ENCODE assay signal across 23 cellular contexts in the genomic region with DNA sequence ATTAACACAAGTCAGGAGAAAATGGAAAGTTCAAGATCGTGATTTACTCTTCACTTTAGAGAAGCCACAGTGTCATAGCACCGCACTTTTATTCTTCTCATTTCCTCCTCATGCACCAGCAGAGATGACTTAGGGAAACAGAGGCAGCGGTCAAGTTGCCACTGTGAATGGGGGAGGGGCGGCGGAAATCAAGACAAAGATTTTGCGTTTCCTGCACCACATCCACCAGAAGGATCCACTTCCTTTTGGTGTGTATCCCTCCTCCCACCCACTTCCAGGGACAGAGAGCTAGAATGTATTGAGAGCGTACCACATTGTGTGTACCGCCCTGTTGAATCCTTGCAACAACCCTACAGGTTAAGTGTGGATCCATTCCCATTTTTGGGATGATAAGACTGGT. TPM values are rescaled to one million over a fixed set of nuclear protein-coding genes. Genes with fewer than 3 reads are reported as not detected.
A peak's percentile ranks its signal among the peaks of the same experiment; 100 is the strongest.
DNase-seq lines count a peak whose midpoint lies in the region; ATAC-seq and TF ChIP-seq lines count a peak whose summit lies in the region.
"Had no signal": no experiment of that assay in that cellular context is flagged by ENCODE, and none has a peak within 500 bp of the region (broad histone marks: within the 10 kb centered on the region; RNA-seq: fewer than 3 reads in every experiment).

No MANE protein-coding gene starts in this region.

- DNase-seq in T-helper 17 cell (no peak), sciatic nerve (ENCODE audit: low spot score) (peak; percentile 50), HCEC 1CT (no peak), NCI-H2081 (lab: John Stamatoyannopoulos, UW) (no peak), mesenchymal stem cell (no peak)
- DNase-seq: BE2C; CD8-positive, alpha-beta memory T cell; DMS 273 treated with DMSO at 0.1 percent for 48 hours; DMS79 treated with DMSO at 0.1 percent for 48 hours; GF-D8; GOT3; Kasumi-1; NCI-H1092 treated with DMSO at 0.1 percent for 48 hours; NCI-H1436; NCI-H187; NCI-H2107; NCI-H524; NCI-H748 treated with DMSO at 0.1 percent for 48 hours; SK-N-SH had no signal

- no peak overlapping the region for H4K91ac ChIP-seq in mesenchymal stem cell (ENCODE audit: low read length)

- no peak overlapping the region for H2BK12ac ChIP-seq in mesenchymal stem cell (ENCODE audit: low read length in 2 of 2)

- H3K79me1 ChIP-seq in mesenchymal stem cell (replicated peaks; ENCODE audit: low read length, poor library complexity, severe bottlenecking): no peaks in the 10 kb centered on the region

- H3K4me3 Mint-ChIP-seq in T-helper 17 cell (no peak overlapping the region), brain (no peak overlapping the region)
- H3K4me3 Mint-ChIP-seq: CD14-positive monocyte had no signal

- H3K4ac ChIP-seq in mesenchymal stem cell (ENCODE audit: low read depth in 1 of 2, low read length in 2 of 2): no peak overlapping the region

- H2AFZ ChIP-seq in mesenchymal stem cell (ENCODE audit: low read depth, low read length): no peak overlapping the region

- peak overlapping the region; percentile 97 for H3K27ac Mint-ChIP-seq in T-helper 17 cell
- peak overlapping the region in 3 of 5 experiments; percentile 34 to 60 (median 54) for H3K27ac Mint-ChIP-seq in brain
- H3K27ac Mint-ChIP-seq: CD14-positive monocyte had no signal

- H3K4me1 Mint-ChIP-seq in T-helper 17 cell (peaks cover 47% of the 10 kb centered on the region), brain (peaks cover 96% of the 10 kb centered on the region)
- H3K4me1 Mint-ChIP-seq: CD14-positive monocyte had no signal

- H3K4me2 ChIP-seq in mesenchymal stem cell (ENCODE audit: low read length, poor library complexity, severe bottlenecking): no peak overlapping the region
- H3K4me2 ChIP-seq: SK-N-SH had no signal

- no peak overlapping the region for H4K8ac ChIP-seq in mesenchymal stem cell (ENCODE audit: low read length)

- no peak overlapping the region for H3K18ac ChIP-seq in mesenchymal stem cell (ENCODE audit: low read depth in 1 of 2, low read length in 2 of 2)

- H3K9ac ChIP-seq in mesenchymal stem cell (ENCODE audit: low read length): no peak overlapping the region
- H3K9ac ChIP-seq: SK-N-SH had no signal

- H3K9me3 Mint-ChIP-seq in brain: no peaks in the 10 kb centered on the region
- H3K9me3 Mint-ChIP-seq: CD14-positive monocyte; CD8-positive, alpha-beta memory T cell had no signal

- H2BK120ac ChIP-seq in mesenchymal stem cell (ENCODE audit: low read depth, low read length): no peak overlapping the region

- TF ChIP-seq CTCF in brain (conservative IDR thresholded peaks at IDR 0.05) (no peak), gastroesophageal sphincter (IDR thresholded peaks at IDR 0.05) (no peak)

- H3K36me3 Mint-ChIP-seq in T-helper 17 cell (ENCODE audit: low read depth): peaks cover 2% of the 10 kb centered on the region
- H3K36me3 Mint-ChIP-seq in brain: no peaks in the 10 kb centered on the region
- H3K36me3 Mint-ChIP-seq: CD14-positive monocyte had no signal

- TF ChIP-seq POLR2A in gastroesophageal sphincter (IDR thresholded peaks at IDR 0.05): no peak

- H3K4me3 ChIP-seq in gastroesophageal sphincter (no peak overlapping the region), mesenchymal stem cell (ENCODE audit: insufficient read depth in 1 of 2, low read depth in 1 of 2, low read length in 2 of 2) (no peak overlapping the region)
- H3K4me3 ChIP-seq: K562 had no signal

- no peaks in the 10 kb centered on the region for H3K9me3 ChIP-seq in T-helper 17 cell (ENCODE audit: control insufficient read depth, low read length, poor library complexity, severe bottlenecking)
- no peaks in the 10 kb centered on the region for H3K9me3 ChIP-seq in gastroesophageal sphincter
- no peaks in the 10 kb centered on the region for H3K9me3 ChIP-seq in mesenchymal stem cell (ENCODE audit: control insufficient read depth, low read length)
- H3K9me3 ChIP-seq: BE2C, SK-N-SH had no signal

- no peak overlapping the region for H3K23ac ChIP-seq in mesenchymal stem cell (ENCODE audit: low read length in 2 of 2)

- peaks cover 13 to 96% (median 39%) of the 10 kb centered on the region in 3 donors for H3K4me1 ChIP-seq in gastroesophageal sphincter
- H3K4me1 ChIP-seq in mesenchymal stem cell (ENCODE audit: control insufficient read depth, insufficient read depth, low read depth, low read length): no peaks in the 10 kb centered on the region

- no peak for TF ChIP-seq EP300 in gastroesophageal sphincter (IDR thresholded peaks at IDR 0.05)

- H3K36me3 ChIP-seq in gastroesophageal sphincter (no peaks in the 10 kb centered on the region), mesenchymal stem cell (ENCODE audit: control insufficient read depth in 1 of 2, insufficient read depth in 2 of 2, low read depth in 1 of 2, low read length in 2 of 2) (no peaks in the 10 kb centered on the region)
- H3K36me3 ChIP-seq: BE2C had no signal

- H3K14ac ChIP-seq in mesenchymal stem cell (ENCODE audit: low read length in 2 of 2): no peak overlapping the region

- H3K27ac ChIP-seq in gastroesophageal sphincter (peak overlapping the region in 3 of 4 donors; percentile 49 to 86 (median 85)), mesenchymal stem cell (ENCODE audit: low read length, poor library complexity, severe bottlenecking) (no peak overlapping the region)

- H3K27me3 ChIP-seq in gastroesophageal sphincter (no peaks in the 10 kb centered on the region), mesenchymal stem cell (ENCODE audit: control insufficient read depth in 1 of 2, insufficient read depth in 1 of 2, low read length in 2 of 2) (peaks cover 16 to 49% of the 10 kb centered on the region in 2 experiments)
- H3K27me3 ChIP-seq: BE2C had no signal

- H2AK5ac ChIP-seq in mesenchymal stem cell (ENCODE audit: low read length, severe bottlenecking): no peak overlapping the region

- WGBS in gastroesophageal sphincter (ENCODE audit: low coverage in 1 of 2), 2 donors: 76 to 78% methylated on average over 2 to 3 of the region's 8 CpGs
- 95% methylated on average over 8 of the region's 8 CpGs for WGBS in mesenchymal stem cell

- H3K27me3 Mint-ChIP-seq in T-helper 17 cell: no peaks in the 10 kb centered on the region
- peaks cover 3% of the 10 kb centered on the region for H3K27me3 Mint-ChIP-seq in brain

- no peak for ATAC-seq in T-helper 17 cell
- ATAC-seq in gastroesophageal sphincter: no peak
- no peak for ATAC-seq in sciatic nerve
- ATAC-seq: K562 had no signal

- H2BK5ac ChIP-seq in mesenchymal stem cell (ENCODE audit: low read depth, low read length, poor library complexity, severe bottlenecking): no peak overlapping the region

- H2BK15ac ChIP-seq in mesenchymal stem cell (ENCODE audit: low read depth, poor library complexity, severe bottlenecking): no peak overlapping the region

- intact Hi-C loops in sciatic nerve (cut with DNase I): no loop called here

RNA-seq across cellular contexts. Expression of a gene that starts 21.8 kb away (rescaled TPM):
- total RNA-seq in T-helper 17 cell: 10 to 100 TPM; 79.8 to 93.2 TPM
- polyA plus RNA-seq in brain (ENCODE audit: insufficient read depth, low read depth, low replicate concordance): 3.3 TPM
- 10 to 100 TPM; 31.1 to 74.6 (median 34.7) TPM for total RNA-seq in gastroesophageal sphincter
- 45.5 TPM for total RNA-seq in sciatic nerve
- polyA plus RNA-seq in mesenchymal stem cell (2013, experiment 1 of 2): 7.4 TPM
- 7.2 TPM for polyA plus RNA-seq in mesenchymal stem cell (2013, experiment 2 of 2)
- polyA plus RNA-seq: CD14-positive monocyte had no signal
